ENCODE assay signal across 18 cellular contexts in genomic region chr12:84697141-84697540, GRCh38.
"Had no signal": no experiment of that assay in that cellular context is flagged by ENCODE, and none has a peak within 500 bp of the region (broad histone marks: within the 10 kb centered on the region; RNA-seq: fewer than 3 reads in every experiment).

No MANE protein-coding gene starts in this region.

- H3K4me3 ChIP-seq: coronary artery, hepatocyte, sigmoid colon, transverse colon had no signal

- H3K9me3 ChIP-seq: sigmoid colon, transverse colon had no signal

- DNase-seq: activated CD4-positive, alpha-beta T cell treated with anti-CD3 and anti-CD28 coated beads, Interleukin-2, amount 50 U/mL, for 4 hours; activated CD8-positive, alpha-beta memory T cell treated with anti-CD3 and anti-CD28 coated beads, Interleukin-2, amount 10 ng/mL, durations not matched to agents 7 days and 5 days; activated effector memory CD4-positive, alpha-beta T cell treated with Interleukin-2 at 50 U/mL for 16 hours; activated naive CD8-positive, alpha-beta T cell treated with anti-CD3 and anti-CD28 coated beads for 36 hours; activated T-cell treated with anti-CD3 and anti-CD28 coated beads, Interleukin-2, amount 50 U/mL, for 24 hours; aorta; caudate nucleus; effector CD8-positive, alpha-beta T cell; mesendoderm; nephron progenitor cell; sigmoid colon; stimulated activated CD4-positive, alpha-beta T cell treated with anti-CD3 and anti-CD28 coated beads, Interleukin-12 subunit alpha, Interleukin-12 subunit beta, amount 100 ng/mL, for 4 hours; stimulated activated naive CD4-positive, alpha-beta T cell; substantia nigra; transverse colon had no signal

- H3K27ac ChIP-seq: coronary artery, epithelial cell of prostate, hepatocyte, sigmoid colon, transverse colon had no signal

- H3K36me3 ChIP-seq: sigmoid colon, transverse colon had no signal

- H3K79me2 ChIP-seq: hepatocyte had no signal

- H3K4me1 ChIP-seq: sigmoid colon had no signal

- H3K27me3 ChIP-seq: hepatocyte, sigmoid colon, transverse colon had no signal

- H2AFZ ChIP-seq: hepatocyte had no signal

- H3K4me2 ChIP-seq: hepatocyte had no signal
